In the genomic region with DNA sequence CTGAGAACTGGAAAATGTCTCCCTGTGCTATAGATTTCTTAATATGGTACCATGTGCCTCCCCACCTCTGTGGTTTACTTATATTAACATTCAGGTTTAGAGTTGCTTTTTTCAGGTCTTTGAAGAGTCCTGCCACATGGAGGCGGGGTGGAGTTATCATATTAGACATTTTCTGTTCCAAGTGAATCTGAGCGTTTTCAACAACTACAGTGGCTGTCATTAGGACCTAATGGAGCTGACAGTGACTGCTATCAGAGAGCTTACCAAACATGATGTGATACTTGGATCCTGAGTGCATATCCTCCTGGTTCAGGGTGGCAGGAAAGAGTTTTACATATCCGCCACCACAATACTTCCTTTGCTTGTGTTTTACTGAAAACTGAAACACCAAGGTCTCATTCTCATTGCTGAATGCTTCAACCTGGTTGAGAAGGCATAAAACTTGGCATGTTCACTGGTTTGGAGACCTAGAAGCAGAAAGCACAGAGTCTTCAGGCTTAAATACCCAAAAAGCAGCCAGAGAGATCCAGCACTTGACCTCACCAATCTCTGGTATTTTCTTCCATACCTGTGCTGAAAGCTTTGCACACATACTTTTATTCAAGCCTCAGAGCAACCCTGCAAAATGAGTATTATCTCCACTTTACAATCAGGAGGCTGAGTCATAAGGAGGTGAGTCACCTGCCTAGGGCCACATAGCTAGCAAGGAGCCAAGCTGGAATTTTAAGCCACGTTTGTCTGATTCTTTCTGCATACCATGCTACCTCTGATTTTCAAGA, we compare ENCODE assay signal across 8 cellular contexts. TPM values are rescaled to one million over a fixed set of nuclear protein-coding genes. Genes with fewer than 3 reads are reported as not detected.
DNase-seq lines count a peak whose midpoint lies in the region; ATAC-seq lines count a peak whose summit lies in the region.

No MANE protein-coding gene starts in this region.

- H3K36me3 Mint-ChIP-seq in activated naive CD4-positive, alpha-beta T cell treated with anti-CD3 and anti-CD28 coated beads, Interleukin-2, amount 50 U/mL, for 72 hours: no peaks in the 10 kb centered on the region

- ATAC-seq in GM18858 (IDR thresholded peaks at IDR 0.05; ENCODE audit: unreplicated experiment): peak; percentile 79
- ATAC-seq in HG02970 (IDR thresholded peaks at IDR 0.05; ENCODE audit: low FRiP score, unreplicated experiment): peak; percentile 57
- peak; percentile 91 to 92 for ATAC-seq in activated naive CD4-positive, alpha-beta T cell treated with anti-CD3 and anti-CD28 coated beads, Interleukin-2, amount 50 U/mL, for 72 hours

- peak overlapping the region; percentile 63 to 92 for H3K27ac Mint-ChIP-seq in activated naive CD4-positive, alpha-beta T cell treated with anti-CD3 and anti-CD28 coated beads, Interleukin-2, amount 50 U/mL, for 72 hours

- no peaks in the 10 kb centered on the region for H3K9me3 Mint-ChIP-seq in activated naive CD4-positive, alpha-beta T cell treated with anti-CD3 and anti-CD28 coated beads, Interleukin-2, amount 50 U/mL, for 72 hours

- DNase-seq in Ammon's horn (ENCODE audit: low spot score) (peak; percentile 18), NOMO-1 treated with DMSO at 0.1 percent for 48 hours (lab: John Stamatoyannopoulos, UW; ENCODE audit: unreplicated experiment) (peak; percentile 52), inferior parietal cortex (ENCODE audit: extremely low spot score) (peak; percentile 22), NCI-H1436 (lab: John Stamatoyannopoulos, UW) (no peak)
- peak in 1 of 2 donors; percentile 42 for DNase-seq in activated naive CD4-positive, alpha-beta T cell treated with anti-CD3 and anti-CD28 coated beads, Interleukin-2, amount 50 U/mL, for 72 hours (ENCODE audit: low spot score in 2 of 2)
- peak; percentile 17 to 25 for DNase-seq in stimulated activated CD8-positive, alpha-beta memory T cell treated with anti-CD3 and anti-CD28 coated beads, Interleukin-7, amount 100 ng/mL, for 4 hours (ENCODE audit: low read depth in 2 of 2)

RNA-seq across cellular contexts. Expression of a gene that starts 47.4 kb away (rescaled TPM):
- total RNA-seq in activated naive CD4-positive, alpha-beta T cell treated with anti-CD3 and anti-CD28 coated beads, Interleukin-2, amount 50 U/mL, for 72 hours: 10 to 100 TPM; 36.1 to 63.4 TPM

RNA-seq across cellular contexts. Expression of a gene that starts 50.4 kb away (rescaled TPM):
- 10 to 100 TPM; 56.4 to 59.9 TPM for total RNA-seq in activated naive CD4-positive, alpha-beta T cell treated with anti-CD3 and anti-CD28 coated beads, Interleukin-2, amount 50 U/mL, for 72 hours
